ENCODE assay signal across 8 cellular contexts in the genomic region with DNA sequence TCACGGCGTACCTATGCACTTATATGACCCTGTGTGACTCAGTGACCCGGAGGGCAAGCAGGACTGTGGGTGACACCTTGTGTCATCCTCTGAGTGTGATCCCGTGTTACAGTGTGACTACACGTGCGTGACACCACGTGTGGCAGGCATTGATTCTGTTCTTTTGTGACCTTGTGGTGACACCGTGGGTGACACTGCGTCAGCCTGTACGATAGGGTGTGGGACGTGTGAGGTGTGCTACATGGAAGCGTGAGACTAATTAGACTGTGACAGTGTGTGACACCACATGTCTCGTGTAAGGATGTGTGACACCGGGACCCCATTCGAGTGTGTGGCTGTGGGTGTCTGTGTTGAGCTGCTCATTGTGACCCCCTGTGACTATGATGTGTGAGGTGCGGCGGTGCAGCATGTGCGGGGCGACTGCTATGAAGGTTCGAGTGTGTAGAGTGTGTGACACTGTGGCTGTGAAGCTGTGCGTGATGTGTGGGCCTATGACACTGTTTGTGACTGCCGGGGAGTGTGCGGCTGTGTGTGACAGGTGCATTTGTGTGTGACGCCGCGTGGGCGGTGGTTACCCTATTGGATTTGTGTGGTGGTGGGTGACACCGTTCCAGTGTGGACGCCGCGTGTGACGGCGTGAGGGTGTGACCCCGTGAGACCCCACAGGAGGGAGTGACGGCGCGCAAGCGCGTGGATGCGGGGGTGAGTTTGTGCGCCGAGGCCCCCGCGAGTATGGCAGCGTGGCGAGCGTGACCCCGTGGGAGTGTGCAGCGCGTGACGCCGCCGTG. TPM values are rescaled to one million over a fixed set of nuclear protein-coding genes. Genes with fewer than 3 reads are reported as not detected.
A peak's percentile ranks its signal among the peaks of the same experiment; 100 is the strongest.
DNase-seq lines count a peak whose midpoint lies in the region; ATAC-seq and TF ChIP-seq lines count a peak whose summit lies in the region.

Gene SPTBN4 (plus strand): TSS at position 783 of the 788 bp plus-strand sequence. CDS start 5,621 bp downstream, outside the sequence.

- H4K20me1 ChIP-seq in KMS-11 (ENCODE audit: insufficient read depth): no peaks in the 10 kb centered on the region

- TF ChIP-seq CTCF in KMS-11 (conservative IDR thresholded peaks at IDR 0.05; ENCODE audit: low read depth, low read length): no peak
- no peak for TF ChIP-seq CTCF in heart left ventricle (IDR thresholded peaks at IDR 0.05)

- no peaks in the 10 kb centered on the region for H3K36me3 ChIP-seq in KMS-11 (ENCODE audit: insufficient read depth)
- H3K36me3 ChIP-seq in heart left ventricle: no peaks in the 10 kb centered on the region
- H3K36me3 ChIP-seq in rectal smooth muscle tissue (ENCODE audit: control insufficient read depth, insufficient read depth, low read length): no peaks in the 10 kb centered on the region

- ATAC-seq in heart left ventricle: peak in 2 of 4 donors; percentile 3 to 9

- H3K27me3 ChIP-seq in KMS-11 (ENCODE audit: insufficient read depth, low read depth): no peaks in the 10 kb centered on the region; the same call in 1 of the 2 replicates
- peaks cover 0 to 12% (median 0%) of the 10 kb centered on the region in 9 donors for H3K27me3 ChIP-seq in heart left ventricle
- H3K27me3 ChIP-seq in rectal smooth muscle tissue (ENCODE audit: control insufficient read depth, insufficient read depth, low read length): no peaks in the 10 kb centered on the region

- no peaks in the 10 kb centered on the region for H3K79me2 ChIP-seq in KMS-11 (ENCODE audit: insufficient read depth, low read depth)

- H3K9me3 ChIP-seq in heart left ventricle: no peaks in the 10 kb centered on the region

- 13 to 21% (median 17%) methylated on average over 24 to 53 of the region's 53 CpGs for WGBS in heart left ventricle, 4 donors

- H3K4me2 ChIP-seq in KMS-11: peak within 1 kb of the TSS; percentile 68

- TF ChIP-seq POLR2A in heart left ventricle (IDR thresholded peaks at IDR 0.05): no peak

- intact Hi-C loops in heart left ventricle (cut with DNase I): loop anchor here in 6 of 10 donors (5.0 to 10.0 kb wide), 5 partner anchors 58 to 138 kb away; partner anchors contain the start of gene LTBP4 (in 3 of the 6)

- no peak within 1 kb of the TSS; the same call in 1 of the 2 replicates for H3K9ac ChIP-seq in KMS-11
- H3K9ac ChIP-seq in rectal smooth muscle tissue (ENCODE audit: low read length): peak within 1 kb of the TSS; percentile 4

- peak within 1 kb of the TSS; percentile 73 for H2AFZ ChIP-seq in KMS-11 (ENCODE audit: low read depth)

- H3K4me3 ChIP-seq in KMS-11 (IDR thresholded peaks at IDR 0.05; ENCODE audit: insufficient read depth, low read depth, low read length) (no peak within 1 kb of the TSS), heart left ventricle (peak within 1 kb of the TSS; percentile 23 to 85 (median 77)), rectal smooth muscle tissue (ENCODE audit: low read length) (peak within 1 kb of the TSS; percentile 60)

- H3K4me1 ChIP-seq in KMS-11 (ENCODE audit: low read depth, poor library complexity, severe bottlenecking) (peaks cover 28% of the 10 kb centered on the region), heart left ventricle (peaks cover 0 to 48% (median 19%) of the 10 kb centered on the region in 12 donors), rectal smooth muscle tissue (ENCODE audit: control insufficient read depth, insufficient read depth, low read length) (peaks cover 12% of the 10 kb centered on the region)

- H3K27ac ChIP-seq in KMS-11 (no peak within 1 kb of the TSS), heart left ventricle (peak within 1 kb of the TSS in 11 of 12 donors; percentile 62 to 96 (median 80)), rectal smooth muscle tissue (ENCODE audit: low read depth, low read length) (peak within 1 kb of the TSS; percentile 25)

- peak; percentile 40 for DNase-seq in NCI-H748 (lab: John Stamatoyannopoulos, UW; ENCODE audit: unreplicated experiment)
- DNase-seq in NCI-H748 treated with DMSO at 0.1 percent for 48 hours (lab: John Stamatoyannopoulos, UW): no peak
- DNase-seq in activated gamma-delta T cell treated with Interleukin-2 at 50 U/mL for 16 hours: peak; percentile 69
- peak in 4 of 5 donors; percentile 21 to 67 (median 46) for DNase-seq in heart left ventricle
- DNase-seq in glomerular visceral epithelial cell (ENCODE audit: extremely low spot score): no peak
- no peak for DNase-seq in LoVo (ENCODE audit: low spot score)

RNA-seq across cellular contexts. Expression of gene SPTBN4, which starts in this region (rescaled TPM):
- 1 to 10 TPM; 1.9 to 8.7 (median 4.2) TPM for total RNA-seq in heart left ventricle
- 1 to 10 TPM; 2.3 to 5.4 TPM for polyA plus RNA-seq in heart left ventricle

Comparison
In these comparisons a context has a peak if more than half of its experiments do, and no peak if none do; other contexts are left out.
1. DNase-seq: peak in NCI-H748 (single experiment), activated gamma-delta T cell treated with Interleukin-2 at 50 U/mL for 16 hours (single experiment) and heart left ventricle (4 of 5); none in NCI-H748 treated with DMSO at 0.1 percent for 48 hours (single experiment), glomerular visceral epithelial cell (single experiment) and LoVo (single experiment).